In the genomic region with DNA sequence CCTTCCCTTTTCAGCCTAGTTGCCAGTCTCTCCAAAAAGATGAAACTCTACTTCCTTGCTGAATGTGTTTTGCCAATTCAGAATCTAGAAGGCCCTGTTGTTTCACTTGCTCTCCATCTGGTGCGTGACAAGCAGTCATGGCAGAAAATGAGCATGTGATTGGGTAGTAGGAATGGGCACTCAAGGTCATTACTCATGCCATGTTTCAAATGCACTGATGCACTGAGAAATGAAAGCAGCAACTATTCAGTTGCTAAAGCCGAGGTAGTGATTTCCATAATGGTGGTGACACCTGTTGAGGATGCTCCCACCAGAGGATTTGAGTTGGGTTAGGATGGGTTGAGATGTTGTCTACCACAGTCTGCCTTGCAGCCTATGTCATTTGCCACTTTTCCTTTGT, we compare ENCODE assay signal across 1 cellular context.
TF ChIP-seq lines count a peak whose summit lies in the region.

No MANE protein-coding gene starts in this region.

TF ChIP-seq in GM12878, 131 proteins besides CTCF, POLR2A, EP300 and RAD21 (continued from another document and continues in another):
- no peak for TF ChIP-seq EZH2 (IDR thresholded peaks at IDR 0.05; ENCODE audit: borderline replicate concordance, control insufficient read depth, low read depth, low read length)
- TF ChIP-seq SMAD1 (IDR thresholded peaks at IDR 0.05; ENCODE audit: low read depth, partially characterized antibody), result no peak
- TF ChIP-seq MTA3 (IDR thresholded peaks at IDR 0.05; ENCODE audit: borderline replicate concordance, low read length), result 0 out of 2 replicates have a peak, but pooled peaks have one; percentile 64
- no peak for TF ChIP-seq LARP7 (IDR thresholded peaks at IDR 0.05)
- TF ChIP-seq HDAC6 (IDR thresholded peaks at IDR 0.05; ENCODE audit: unreplicated experiment), result no peak
- TF ChIP-seq, protein P1, sequence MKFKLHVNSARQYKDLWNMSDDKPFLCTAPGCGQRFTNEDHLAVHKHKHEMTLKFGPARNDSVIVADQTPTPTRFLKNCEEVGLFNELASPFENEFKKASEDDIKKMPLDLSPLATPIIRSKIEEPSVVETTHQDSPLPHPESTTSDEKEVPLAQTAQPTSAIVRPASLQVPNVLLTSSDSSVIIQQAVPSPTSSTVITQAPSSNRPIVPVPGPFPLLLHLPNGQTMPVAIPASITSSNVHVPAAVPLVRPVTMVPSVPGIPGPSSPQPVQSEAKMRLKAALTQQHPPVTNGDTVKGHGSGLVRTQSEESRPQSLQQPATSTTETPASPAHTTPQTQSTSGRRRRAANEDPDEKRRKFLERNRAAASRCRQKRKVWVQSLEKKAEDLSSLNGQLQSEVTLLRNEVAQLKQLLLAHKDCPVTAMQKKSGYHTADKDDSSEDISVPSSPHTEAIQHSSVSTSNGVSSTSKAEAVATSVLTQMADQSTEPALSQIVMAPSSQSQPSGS (IDR thresholded peaks at IDR 0.05; ENCODE audit: low read length), result peak; percentile 38; the same call in 1 of the 2 replicates
- no peak for TF ChIP-seq BRCA1 (IDR thresholded peaks at IDR 0.05; ENCODE audit: low read depth, low read length)
- no peak for TF ChIP-seq ZNF24 (IDR thresholded peaks at IDR 0.05)
- TF ChIP-seq, protein P2, sequence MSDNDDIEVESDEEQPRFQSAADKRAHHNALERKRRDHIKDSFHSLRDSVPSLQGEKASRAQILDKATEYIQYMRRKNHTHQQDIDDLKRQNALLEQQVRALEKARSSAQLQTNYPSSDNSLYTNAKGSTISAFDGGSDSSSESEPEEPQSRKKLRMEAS (IDR thresholded peaks at IDR 0.05; ENCODE audit: low read depth, low read length), result peak; percentile 70
- TF ChIP-seq, protein P3, sequence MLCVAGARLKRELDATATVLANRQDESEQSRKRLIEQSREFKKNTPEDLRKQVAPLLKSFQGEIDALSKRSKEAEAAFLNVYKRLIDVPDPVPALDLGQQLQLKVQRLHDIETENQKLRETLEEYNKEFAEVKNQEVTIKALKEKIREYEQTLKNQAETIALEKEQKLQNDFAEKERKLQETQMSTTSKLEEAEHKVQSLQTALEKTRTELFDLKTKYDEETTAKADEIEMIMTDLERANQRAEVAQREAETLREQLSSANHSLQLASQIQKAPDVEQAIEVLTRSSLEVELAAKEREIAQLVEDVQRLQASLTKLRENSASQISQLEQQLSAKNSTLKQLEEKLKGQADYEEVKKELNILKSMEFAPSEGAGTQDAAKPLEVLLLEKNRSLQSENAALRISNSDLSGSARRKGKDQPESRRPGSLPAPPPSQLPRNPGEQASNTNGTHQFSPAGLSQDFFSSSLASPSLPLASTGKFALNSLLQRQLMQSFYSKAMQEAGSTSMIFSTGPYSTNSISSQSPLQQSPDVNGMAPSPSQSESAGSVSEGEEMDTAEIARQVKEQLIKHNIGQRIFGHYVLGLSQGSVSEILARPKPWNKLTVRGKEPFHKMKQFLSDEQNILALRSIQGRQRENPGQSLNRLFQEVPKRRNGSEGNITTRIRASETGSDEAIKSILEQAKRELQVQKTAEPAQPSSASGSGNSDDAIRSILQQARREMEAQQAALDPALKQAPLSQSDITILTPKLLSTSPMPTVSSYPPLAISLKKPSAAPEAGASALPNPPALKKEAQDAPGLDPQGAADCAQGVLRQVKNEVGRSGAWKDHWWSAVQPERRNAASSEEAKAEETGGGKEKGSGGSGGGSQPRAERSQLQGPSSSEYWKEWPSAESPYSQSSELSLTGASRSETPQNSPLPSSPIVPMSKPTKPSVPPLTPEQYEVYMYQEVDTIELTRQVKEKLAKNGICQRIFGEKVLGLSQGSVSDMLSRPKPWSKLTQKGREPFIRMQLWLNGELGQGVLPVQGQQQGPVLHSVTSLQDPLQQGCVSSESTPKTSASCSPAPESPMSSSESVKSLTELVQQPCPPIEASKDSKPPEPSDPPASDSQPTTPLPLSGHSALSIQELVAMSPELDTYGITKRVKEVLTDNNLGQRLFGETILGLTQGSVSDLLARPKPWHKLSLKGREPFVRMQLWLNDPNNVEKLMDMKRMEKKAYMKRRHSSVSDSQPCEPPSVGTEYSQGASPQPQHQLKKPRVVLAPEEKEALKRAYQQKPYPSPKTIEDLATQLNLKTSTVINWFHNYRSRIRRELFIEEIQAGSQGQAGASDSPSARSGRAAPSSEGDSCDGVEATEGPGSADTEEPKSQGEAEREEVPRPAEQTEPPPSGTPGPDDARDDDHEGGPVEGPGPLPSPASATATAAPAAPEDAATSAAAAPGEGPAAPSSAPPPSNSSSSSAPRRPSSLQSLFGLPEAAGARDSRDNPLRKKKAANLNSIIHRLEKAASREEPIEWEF (IDR thresholded peaks at IDR 0.05; ENCODE audit: insufficient replicate concordance, low read depth, low read length), result no peak
- TF ChIP-seq ZBED1 (IDR thresholded peaks at IDR 0.05; ENCODE audit: borderline replicate concordance), result peak; percentile 79; the same call in 1 of the 2 replicates
- no peak for TF ChIP-seq STAT3 (IDR thresholded peaks at IDR 0.05; ENCODE audit: low read depth, low read length)
- no peak; the same call in 1 of the 2 replicates for TF ChIP-seq GATAD2B (conservative IDR thresholded peaks at IDR 0.05; ENCODE audit: low read depth)
- TF ChIP-seq SRF (IDR thresholded peaks at IDR 0.05; ENCODE audit: low read depth in 2 of 2, low read length in 2 of 2), result no peak
- no peak for TF ChIP-seq RCOR1 (conservative IDR thresholded peaks at IDR 0.05; ENCODE audit: low read depth, low read length)
- TF ChIP-seq, protein P4, sequence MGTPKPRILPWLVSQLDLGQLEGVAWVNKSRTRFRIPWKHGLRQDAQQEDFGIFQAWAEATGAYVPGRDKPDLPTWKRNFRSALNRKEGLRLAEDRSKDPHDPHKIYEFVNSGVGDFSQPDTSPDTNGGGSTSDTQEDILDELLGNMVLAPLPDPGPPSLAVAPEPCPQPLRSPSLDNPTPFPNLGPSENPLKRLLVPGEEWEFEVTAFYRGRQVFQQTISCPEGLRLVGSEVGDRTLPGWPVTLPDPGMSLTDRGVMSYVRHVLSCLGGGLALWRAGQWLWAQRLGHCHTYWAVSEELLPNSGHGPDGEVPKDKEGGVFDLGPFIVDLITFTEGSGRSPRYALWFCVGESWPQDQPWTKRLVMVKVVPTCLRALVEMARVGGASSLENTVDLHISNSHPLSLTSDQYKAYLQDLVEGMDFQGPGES (IDR thresholded peaks at IDR 0.05), result no peak
- TF ChIP-seq CHD4 (IDR thresholded peaks at IDR 0.05), result no peak
- no peak for TF ChIP-seq SPI1 (IDR thresholded peaks at IDR 0.05; ENCODE audit: borderline replicate concordance, insufficient read depth, low read depth, low read length)
- TF ChIP-seq CEBPB (IDR thresholded peaks at IDR 0.05; ENCODE audit: borderline replicate concordance in 1 of 2, low read depth in 2 of 2, low read length in 2 of 2), result no peak
- TF ChIP-seq, protein P5, sequence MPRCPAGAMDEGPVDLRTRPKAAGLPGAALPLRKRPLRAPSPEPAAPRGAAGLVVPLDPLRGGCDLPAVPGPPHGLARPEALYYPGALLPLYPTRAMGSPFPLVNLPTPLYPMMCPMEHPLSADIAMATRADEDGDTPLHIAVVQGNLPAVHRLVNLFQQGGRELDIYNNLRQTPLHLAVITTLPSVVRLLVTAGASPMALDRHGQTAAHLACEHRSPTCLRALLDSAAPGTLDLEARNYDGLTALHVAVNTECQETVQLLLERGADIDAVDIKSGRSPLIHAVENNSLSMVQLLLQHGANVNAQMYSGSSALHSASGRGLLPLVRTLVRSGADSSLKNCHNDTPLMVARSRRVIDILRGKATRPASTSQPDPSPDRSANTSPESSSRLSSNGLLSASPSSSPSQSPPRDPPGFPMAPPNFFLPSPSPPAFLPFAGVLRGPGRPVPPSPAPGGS (IDR thresholded peaks at IDR 0.05; ENCODE audit: borderline replicate concordance, insufficient read depth, low read depth, low read length, poor library complexity, severe bottlenecking), result no peak
- no peak for TF ChIP-seq ASH2L (IDR thresholded peaks at IDR 0.05; ENCODE audit: borderline replicate concordance, low read depth)
- TF ChIP-seq, protein P6, sequence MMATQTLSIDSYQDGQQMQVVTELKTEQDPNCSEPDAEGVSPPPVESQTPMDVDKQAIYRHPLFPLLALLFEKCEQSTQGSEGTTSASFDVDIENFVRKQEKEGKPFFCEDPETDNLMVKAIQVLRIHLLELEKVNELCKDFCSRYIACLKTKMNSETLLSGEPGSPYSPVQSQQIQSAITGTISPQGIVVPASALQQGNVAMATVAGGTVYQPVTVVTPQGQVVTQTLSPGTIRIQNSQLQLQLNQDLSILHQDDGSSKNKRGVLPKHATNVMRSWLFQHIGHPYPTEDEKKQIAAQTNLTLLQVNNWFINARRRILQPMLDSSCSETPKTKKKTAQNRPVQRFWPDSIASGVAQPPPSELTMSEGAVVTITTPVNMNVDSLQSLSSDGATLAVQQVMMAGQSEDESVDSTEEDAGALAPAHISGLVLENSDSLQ (IDR thresholded peaks at IDR 0.05), result peak; percentile 80
- TF ChIP-seq RB1 (IDR thresholded peaks at IDR 0.05; ENCODE audit: borderline replicate concordance), result no peak
- no peak for TF ChIP-seq CREB1 (IDR thresholded peaks at IDR 0.05; ENCODE audit: low read depth)
- TF ChIP-seq NR2C2 (IDR thresholded peaks at IDR 0.05; ENCODE audit: borderline replicate concordance, control insufficient read depth, insufficient read length, low read depth), result no peak
- TF ChIP-seq NFIC (IDR thresholded peaks at IDR 0.05; ENCODE audit: low read depth, low read length), result peak; percentile 54; the same call in 1 of the 2 replicates
- TF ChIP-seq PAX8 (IDR thresholded peaks at IDR 0.05), result no peak
- TF ChIP-seq TBL1XR1 (IDR thresholded peaks at IDR 0.05; ENCODE audit: low read depth, low read length), result no peak
- 0 out of 2 replicates have a peak, but pooled peaks have one; percentile 21 for TF ChIP-seq DPF2 (IDR thresholded peaks at IDR 0.05)
- no peak for TF ChIP-seq NFXL1 (IDR thresholded peaks at IDR 0.05; ENCODE audit: borderline replicate concordance)
- TF ChIP-seq, protein P7, sequence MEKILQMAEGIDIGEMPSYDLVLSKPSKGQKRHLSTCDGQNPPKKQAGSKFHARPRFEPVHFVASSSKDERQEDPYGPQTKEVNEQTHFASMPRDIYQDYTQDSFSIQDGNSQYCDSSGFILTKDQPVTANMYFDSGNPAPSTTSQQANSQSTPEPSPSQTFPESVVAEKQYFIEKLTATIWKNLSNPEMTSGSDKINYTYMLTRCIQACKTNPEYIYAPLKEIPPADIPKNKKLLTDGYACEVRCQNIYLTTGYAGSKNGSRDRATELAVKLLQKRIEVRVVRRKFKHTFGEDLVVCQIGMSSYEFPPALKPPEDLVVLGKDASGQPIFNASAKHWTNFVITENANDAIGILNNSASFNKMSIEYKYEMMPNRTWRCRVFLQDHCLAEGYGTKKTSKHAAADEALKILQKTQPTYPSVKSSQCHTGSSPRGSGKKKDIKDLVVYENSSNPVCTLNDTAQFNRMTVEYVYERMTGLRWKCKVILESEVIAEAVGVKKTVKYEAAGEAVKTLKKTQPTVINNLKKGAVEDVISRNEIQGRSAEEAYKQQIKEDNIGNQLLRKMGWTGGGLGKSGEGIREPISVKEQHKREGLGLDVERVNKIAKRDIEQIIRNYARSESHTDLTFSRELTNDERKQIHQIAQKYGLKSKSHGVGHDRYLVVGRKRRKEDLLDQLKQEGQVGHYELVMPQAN (conservative IDR thresholded peaks at IDR 0.05), result no peak
- TF ChIP-seq CBFB (IDR thresholded peaks at IDR 0.05; ENCODE audit: low read depth), result no peak; the same call in 1 of the 2 replicates
- no peak for TF ChIP-seq KLF5 (IDR thresholded peaks at IDR 0.05; ENCODE audit: partially characterized antibody)
- TF ChIP-seq ZNF274 (IDR thresholded peaks at IDR 0.05; ENCODE audit: insufficient read depth, insufficient read length), result no peak
- TF ChIP-seq WRNIP1 (IDR thresholded peaks at IDR 0.05; ENCODE audit: borderline replicate concordance, low read depth, low read length), result no peak
- no peak for TF ChIP-seq JUND (IDR thresholded peaks at IDR 0.05; ENCODE audit: low read depth, low read length)
- no peak for TF ChIP-seq MYB (IDR thresholded peaks at IDR 0.05; ENCODE audit: borderline replicate concordance, low read depth, low read length)
- TF ChIP-seq ZNF384 (IDR thresholded peaks at IDR 0.05; ENCODE audit: borderline replicate concordance, low read depth, low read length), result no peak
- TF ChIP-seq JUNB (IDR thresholded peaks at IDR 0.05), result no peak
- no peak for TF ChIP-seq KDM1A (IDR thresholded peaks at IDR 0.05; ENCODE audit: borderline replicate concordance)
- TF ChIP-seq, protein P8, sequence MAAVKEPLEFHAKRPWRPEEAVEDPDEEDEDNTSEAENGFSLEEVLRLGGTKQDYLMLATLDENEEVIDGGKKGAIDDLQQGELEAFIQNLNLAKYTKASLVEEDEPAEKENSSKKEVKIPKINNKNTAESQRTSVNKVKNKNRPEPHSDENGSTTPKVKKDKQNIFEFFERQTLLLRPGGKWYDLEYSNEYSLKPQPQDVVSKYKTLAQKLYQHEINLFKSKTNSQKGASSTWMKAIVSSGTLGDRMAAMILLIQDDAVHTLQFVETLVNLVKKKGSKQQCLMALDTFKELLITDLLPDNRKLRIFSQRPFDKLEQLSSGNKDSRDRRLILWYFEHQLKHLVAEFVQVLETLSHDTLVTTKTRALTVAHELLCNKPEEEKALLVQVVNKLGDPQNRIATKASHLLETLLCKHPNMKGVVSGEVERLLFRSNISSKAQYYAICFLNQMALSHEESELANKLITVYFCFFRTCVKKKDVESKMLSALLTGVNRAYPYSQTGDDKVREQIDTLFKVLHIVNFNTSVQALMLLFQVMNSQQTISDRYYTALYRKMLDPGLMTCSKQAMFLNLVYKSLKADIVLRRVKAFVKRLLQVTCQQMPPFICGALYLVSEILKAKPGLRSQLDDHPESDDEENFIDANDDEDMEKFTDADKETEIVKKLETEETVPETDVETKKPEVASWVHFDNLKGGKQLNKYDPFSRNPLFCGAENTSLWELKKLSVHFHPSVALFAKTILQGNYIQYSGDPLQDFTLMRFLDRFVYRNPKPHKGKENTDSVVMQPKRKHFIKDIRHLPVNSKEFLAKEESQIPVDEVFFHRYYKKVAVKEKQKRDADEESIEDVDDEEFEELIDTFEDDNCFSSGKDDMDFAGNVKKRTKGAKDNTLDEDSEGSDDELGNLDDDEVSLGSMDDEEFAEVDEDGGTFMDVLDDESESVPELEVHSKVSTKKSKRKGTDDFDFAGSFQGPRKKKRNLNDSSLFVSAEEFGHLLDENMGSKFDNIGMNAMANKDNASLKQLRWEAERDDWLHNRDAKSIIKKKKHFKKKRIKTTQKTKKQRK (IDR thresholded peaks at IDR 0.05; ENCODE audit: low read depth, low read length), result no peak
- TF ChIP-seq EGR1 (IDR thresholded peaks at IDR 0.05; ENCODE audit: borderline replicate concordance in 1 of 2, low read depth in 2 of 2, low read length in 2 of 2), result no peak
- TF ChIP-seq POLR2AphosphoS2 (IDR thresholded peaks at IDR 0.05; ENCODE audit: low read depth, low read length), result no peak
- no peak for TF ChIP-seq NRF1 (conservative IDR thresholded peaks at IDR 0.05; ENCODE audit: low read depth, low read length)
- TF ChIP-seq TARDBP (IDR thresholded peaks at IDR 0.05; ENCODE audit: borderline replicate concordance), result no peak
- no peak for TF ChIP-seq RUNX3 (IDR thresholded peaks at IDR 0.05; ENCODE audit: low read length)
- no peak for TF ChIP-seq HDGF (IDR thresholded peaks at IDR 0.05)
- no peak for TF ChIP-seq NFYA (IDR thresholded peaks at IDR 0.05; ENCODE audit: borderline replicate concordance, low read depth, low read length)
- TF ChIP-seq ETV6 (conservative IDR thresholded peaks at IDR 0.05 in 1 of 2, IDR thresholded peaks at IDR 0.05 in 1 of 2; ENCODE audit: borderline replicate concordance in 1 of 2, low read depth in 1 of 2), result peak in 1 of 2 experiments; percentile 59; a peak in 1 of 4 replicates
- TF ChIP-seq POLR2AphosphoS5 (IDR thresholded peaks at IDR 0.05; ENCODE audit: low read length), result no peak; the same call in none of the 2 replicates
